9 cellular contexts compared by ENCODE assay signal in genomic region chr2:84958135-84959044, GRCh38. TPM values are rescaled to one million over a fixed set of nuclear protein-coding genes. Genes with fewer than 3 reads are reported as not detected.
DNase-seq lines count a peak whose midpoint lies in the region; ATAC-seq and TF ChIP-seq lines count a peak whose summit lies in the region.
"Had no signal": no experiment of that assay in that cellular context is flagged by ENCODE, and none has a peak within 500 bp of the region (broad histone marks: within the 10 kb centered on the region; RNA-seq: fewer than 3 reads in every experiment).

No MANE protein-coding gene starts in this region.

- H3K27me3 ChIP-seq in osteoblast (ENCODE audit: insufficient read depth, low read length) = no peaks in the 10 kb centered on the region

- H3K27me3 Mint-ChIP-seq in activated naive CD4-positive, alpha-beta T cell treated with anti-CD3 and anti-CD28 coated beads, Interleukin-2, amount 50 U/mL, for 24 hours = no peaks in the 10 kb centered on the region
- no peaks in the 10 kb centered on the region for H3K27me3 Mint-ChIP-seq in T-helper 17 cell
- H3K27me3 Mint-ChIP-seq: central memory CD8-positive, alpha-beta T cell had no signal

- H3K4me3 ChIP-seq in epithelial cell of proximal tubule (ENCODE audit: low read depth, low read length) = no peak overlapping the region
- no peak overlapping the region for H3K4me3 ChIP-seq in osteoblast (ENCODE audit: insufficient read depth, low read length)

- no peak overlapping the region for H3K4me3 Mint-ChIP-seq in activated naive CD4-positive, alpha-beta T cell treated with anti-CD3 and anti-CD28 coated beads, Interleukin-2, amount 50 U/mL, for 24 hours
- H3K4me3 Mint-ChIP-seq in T-helper 17 cell = no peak overlapping the region
- H3K4me3 Mint-ChIP-seq: central memory CD8-positive, alpha-beta T cell had no signal

- no peak for DNase-seq in activated naive CD4-positive, alpha-beta T cell treated with Interleukin-2 at 50 U/mL for 16 hours
- DNase-seq in NCI-H774 (lab: John Stamatoyannopoulos, UW) (peak; percentile 75), epithelial cell of proximal tubule (ENCODE audit: low read depth) (peak; percentile 99), osteoblast (ENCODE audit: insufficient read length, low spot score, missing footprints) (peak; percentile 84), caudate nucleus (lab: John Stamatoyannopoulos, UW) (no peak), T-helper 17 cell (no peak)
- no peak for DNase-seq in stimulated activated CD4-positive, alpha-beta T cell treated with anti-CD3 and anti-CD28 coated beads, Interleukin-4, amount 100 ng/mL, for 1 hour

- TF ChIP-seq CTCF in epithelial cell of proximal tubule (conservative IDR thresholded peaks at IDR 0.05; ENCODE audit: low read depth, low read length) (no peak), osteoblast (IDR thresholded peaks at IDR 0.05; ENCODE audit: extremely low read depth, low read depth, low read length) (no peak)

- H3K79me2 ChIP-seq in osteoblast (ENCODE audit: insufficient read depth, low read length) = peaks cover 7% of the 10 kb centered on the region

- no peak for ATAC-seq in T-helper 17 cell

- H3K4me1 ChIP-seq in osteoblast (ENCODE audit: insufficient read depth, low read length) = peaks cover 32% of the 10 kb centered on the region

- H4K20me1 ChIP-seq in osteoblast (ENCODE audit: insufficient read depth, low read length) = peaks cover 4% of the 10 kb centered on the region

- no peaks in the 10 kb centered on the region for H3K36me3 ChIP-seq in osteoblast (ENCODE audit: insufficient read depth, low read length)

- H3K27ac ChIP-seq in osteoblast (ENCODE audit: low read depth, low read length) = peak overlapping the region; percentile 86
- H3K27ac ChIP-seq in caudate nucleus (ENCODE audit: low read depth, low read length) = no peak overlapping the region

- H3K36me3 Mint-ChIP-seq in activated naive CD4-positive, alpha-beta T cell treated with anti-CD3 and anti-CD28 coated beads, Interleukin-2, amount 50 U/mL, for 24 hours = peaks cover 9% of the 10 kb centered on the region
- H3K36me3 Mint-ChIP-seq in T-helper 17 cell (ENCODE audit: low read depth) = peaks cover 7% of the 10 kb centered on the region

- no peaks in the 10 kb centered on the region for H3K9me3 ChIP-seq in osteoblast (ENCODE audit: low read depth, low read length)
- no peaks in the 10 kb centered on the region for H3K9me3 ChIP-seq in T-helper 17 cell (ENCODE audit: control insufficient read depth, low read length, poor library complexity, severe bottlenecking)

- peak overlapping the region; percentile 35 for H2AFZ ChIP-seq in osteoblast (ENCODE audit: low read length)

- H3K4me2 ChIP-seq in osteoblast (ENCODE audit: insufficient read depth, low read length) = peak overlapping the region; percentile 20

- peaks cover 32% of the 10 kb centered on the region for H3K4me1 Mint-ChIP-seq in activated naive CD4-positive, alpha-beta T cell treated with anti-CD3 and anti-CD28 coated beads, Interleukin-2, amount 50 U/mL, for 24 hours
- peaks cover 20% of the 10 kb centered on the region for H3K4me1 Mint-ChIP-seq in T-helper 17 cell

- peaks cover 5% of the 10 kb centered on the region for H3K9me3 Mint-ChIP-seq in activated naive CD4-positive, alpha-beta T cell treated with anti-CD3 and anti-CD28 coated beads, Interleukin-2, amount 50 U/mL, for 24 hours
- H3K9me3 Mint-ChIP-seq: central memory CD8-positive, alpha-beta T cell had no signal

- H3K27ac Mint-ChIP-seq in activated naive CD4-positive, alpha-beta T cell treated with anti-CD3 and anti-CD28 coated beads, Interleukin-2, amount 50 U/mL, for 24 hours = peak overlapping the region; percentile 62
- H3K27ac Mint-ChIP-seq in T-helper 17 cell = no peak overlapping the region

RNA-seq across cellular contexts. Expression of gene KCMF1, which starts 12.6 kb away (rescaled TPM):
- 43.0 and 65.8 TPM in 2 replicates for total RNA-seq in epithelial cell of proximal tubule
- 68.7 and 74.2 TPM in 2 replicates for total RNA-seq in osteoblast
- total RNA-seq in T-helper 17 cell = 10 to 100 TPM; 63.6 to 80.6 TPM

RNA-seq across cellular contexts. Expression of gene TMSB10, which starts 52.9 kb away (rescaled TPM):
- 9,817 and 15,030 TPM in 2 replicates for total RNA-seq in epithelial cell of proximal tubule
- 3,633 and 4,065 TPM in 2 replicates for total RNA-seq in osteoblast
- 1,000 to 10,000 TPM; 1,429 to 1,736 TPM for total RNA-seq in T-helper 17 cell

Comparison
In these comparisons a context has a peak if more than half of its experiments do, and no peak if none do; other contexts are left out.
1. DNase-seq: peak in NCI-H774 (single experiment), epithelial cell of proximal tubule (single experiment) and osteoblast (single experiment); none in activated naive CD4-positive, alpha-beta T cell treated with Interleukin-2 at 50 U/mL for 16 hours (single experiment), caudate nucleus (0 of 61), stimulated activated CD4-positive, alpha-beta T cell treated with anti-CD3 and anti-CD28 coated beads, Interleukin-4, amount 100 ng/mL, for 1 hour (single experiment) and T-helper 17 cell (0 of 3).